9 cellular contexts compared by ENCODE assay signal in the genomic region with DNA sequence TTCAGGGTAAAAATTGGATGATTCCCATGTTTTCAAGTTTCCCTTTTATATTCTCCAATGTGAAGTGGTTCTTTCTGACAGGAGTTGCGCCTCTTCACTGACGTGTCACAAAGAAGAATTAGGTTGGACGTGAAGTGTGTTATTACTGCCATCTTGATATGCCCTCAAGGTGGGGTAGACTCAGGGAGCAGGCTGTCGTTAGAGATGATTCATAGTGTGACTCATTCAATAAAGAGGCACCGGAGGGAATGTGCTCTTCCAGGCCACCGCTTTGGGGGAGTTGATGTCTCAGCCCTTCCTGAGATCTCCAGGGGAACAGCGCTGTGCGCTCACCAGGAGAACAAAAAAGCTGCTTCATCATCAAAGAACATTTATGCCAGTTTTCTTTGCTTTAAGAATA. TPM values are rescaled to one million over a fixed set of nuclear protein-coding genes. Genes with fewer than 3 reads are reported as not detected.
DNase-seq lines count a peak whose midpoint lies in the region; ATAC-seq and TF ChIP-seq lines count a peak whose summit lies in the region.
"Had no signal": no experiment of that assay in that cellular context is flagged by ENCODE, and none has a peak within 500 bp of the region (broad histone marks: within the 10 kb centered on the region; RNA-seq: fewer than 3 reads in every experiment).

No MANE protein-coding gene starts in this region.

- H3K27me3 Mint-ChIP-seq in mesothelial cell of epicardium (ENCODE audit: low read depth) = peaks cover 42% of the 10 kb centered on the region

- H3K9me3 ChIP-seq in BLaER1 (no peaks in the 10 kb centered on the region), skeletal muscle satellite cell (replicated peaks; ENCODE audit: low read length) (no peaks in the 10 kb centered on the region)
- H3K9me3 ChIP-seq: heart left ventricle had no signal

- peaks cover 9% of the 10 kb centered on the region for H4K20me1 ChIP-seq in BLaER1

- H3K4me3 ChIP-seq in BLaER1 = no peak overlapping the region
- no peak overlapping the region for H3K4me3 ChIP-seq in skeletal muscle satellite cell (ENCODE audit: low read length)
- H3K4me3 ChIP-seq: heart left ventricle had no signal

- H3K9ac ChIP-seq in BLaER1 (no peak overlapping the region; the same call in 1 of the 2 replicates), skeletal muscle satellite cell (ENCODE audit: low read depth, low read length) (no peak overlapping the region)

- peak overlapping the region; percentile 95 for H3K4me2 ChIP-seq in BLaER1
- peak overlapping the region; percentile 6 for H3K4me2 ChIP-seq in skeletal muscle satellite cell (ENCODE audit: low read length)

- peaks cover 4% of the 10 kb centered on the region for H3K36me3 ChIP-seq in BLaER1
- no peaks in the 10 kb centered on the region for H3K36me3 ChIP-seq in skeletal muscle satellite cell (ENCODE audit: insufficient read depth, low read length)
- H3K36me3 ChIP-seq: heart left ventricle had no signal

- H3K36me3 Mint-ChIP-seq in mesothelial cell of epicardium = no peaks in the 10 kb centered on the region

- H3K4me1 ChIP-seq in BLaER1 = peaks cover 82% of the 10 kb centered on the region
- H3K4me1 ChIP-seq in skeletal muscle satellite cell (ENCODE audit: control insufficient read depth, insufficient read depth, low read length) = peaks cover 24% of the 10 kb centered on the region

- no peaks in the 10 kb centered on the region for H3K9me3 Mint-ChIP-seq in mesothelial cell of epicardium

- peak; percentile 59 for ATAC-seq in esophagus mucosa
- no peak for ATAC-seq in GM21528 (IDR thresholded peaks at IDR 0.05; ENCODE audit: low FRiP score, unreplicated experiment)

- DNase-seq in HS-5 (ENCODE audit: low read depth) = peak; percentile 83
- peak; percentile 90 for DNase-seq in SW480 (ENCODE audit: low spot score)
- no peak for DNase-seq in NCI-H748 (lab: John Stamatoyannopoulos, UW; ENCODE audit: unreplicated experiment)
- no peak for DNase-seq in mesothelial cell of epicardium (ENCODE audit: low spot score in 2 of 2, unreplicated experiment in 2 of 2)
- DNase-seq: heart left ventricle had no signal

- TF ChIP-seq CTCF in mesothelial cell of epicardium (IDR thresholded peaks at IDR 0.05; ENCODE audit: unreplicated experiment) = no peak

- no peak overlapping the region for H3K4me3 Mint-ChIP-seq in mesothelial cell of epicardium

- peak overlapping the region; percentile 94 for H3K27ac ChIP-seq in BLaER1
- H3K27ac ChIP-seq: heart left ventricle had no signal

- no peaks in the 10 kb centered on the region for H3K27me3 ChIP-seq in BLaER1
- H3K27me3 ChIP-seq in skeletal muscle satellite cell (ENCODE audit: control insufficient read depth, insufficient read depth, low read length) = peaks cover 3% of the 10 kb centered on the region
- H3K27me3 ChIP-seq: heart left ventricle had no signal

- H3K27ac Mint-ChIP-seq in mesothelial cell of epicardium = no peak overlapping the region

- peaks cover 25% of the 10 kb centered on the region for H3K4me1 Mint-ChIP-seq in mesothelial cell of epicardium

RNA-seq across cellular contexts. Expression of gene DGKD, which starts 3.6 kb away (rescaled TPM):
- total RNA-seq in esophagus mucosa = 6.7 TPM
- 5.8 and 8.1 TPM in 2 replicates for total RNA-seq in skeletal muscle satellite cell (2012; rRNA removed)
- total RNA-seq in mesothelial cell of epicardium = 52.8 to 64.5 TPM (median 57.0 TPM) in 3 replicates

RNA-seq across cellular contexts. Expression of gene SAG, which starts 43.1 kb away (rescaled TPM):
- total RNA-seq in esophagus mucosa (not detected), mesothelial cell of epicardium (not detected in 3 replicates)
- not detected in 2 replicates for total RNA-seq in skeletal muscle satellite cell (2012; rRNA removed)

Comparison
In these comparisons a context has a peak if more than half of its experiments do, and no peak if none do; other contexts are left out.
1. DNase-seq: peak in HS-5 (single experiment) and SW480 (single experiment); none in NCI-H748 (single experiment) and mesothelial cell of epicardium (0 of 2).